1 cellular context compared by ENCODE assay signal in the genomic region with DNA sequence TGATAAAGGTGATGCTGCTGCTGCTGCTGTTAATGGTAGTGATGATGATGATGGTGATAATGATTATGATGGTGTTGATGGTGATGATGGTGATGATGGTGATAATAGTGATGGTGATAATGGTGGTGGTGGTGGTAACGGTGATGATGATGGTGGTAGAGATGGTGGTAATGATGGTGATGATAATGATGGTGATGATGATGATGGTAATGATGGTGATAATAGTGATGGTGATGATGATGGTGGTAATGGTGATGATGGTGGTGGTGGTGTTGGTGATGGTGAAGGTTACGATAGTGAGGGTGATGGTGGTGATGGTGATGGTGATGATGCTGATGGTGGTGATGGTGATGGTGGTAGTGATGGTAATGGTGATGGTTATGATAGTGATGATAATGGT.
TF ChIP-seq lines count a peak whose summit lies in the region.

No MANE protein-coding gene starts in this region.

TF ChIP-seq in HEK293, 187 proteins besides CTCF, POLR2A, EP300 and RAD21 (continued from another document):
- TF ChIP-seq, protein P1, sequence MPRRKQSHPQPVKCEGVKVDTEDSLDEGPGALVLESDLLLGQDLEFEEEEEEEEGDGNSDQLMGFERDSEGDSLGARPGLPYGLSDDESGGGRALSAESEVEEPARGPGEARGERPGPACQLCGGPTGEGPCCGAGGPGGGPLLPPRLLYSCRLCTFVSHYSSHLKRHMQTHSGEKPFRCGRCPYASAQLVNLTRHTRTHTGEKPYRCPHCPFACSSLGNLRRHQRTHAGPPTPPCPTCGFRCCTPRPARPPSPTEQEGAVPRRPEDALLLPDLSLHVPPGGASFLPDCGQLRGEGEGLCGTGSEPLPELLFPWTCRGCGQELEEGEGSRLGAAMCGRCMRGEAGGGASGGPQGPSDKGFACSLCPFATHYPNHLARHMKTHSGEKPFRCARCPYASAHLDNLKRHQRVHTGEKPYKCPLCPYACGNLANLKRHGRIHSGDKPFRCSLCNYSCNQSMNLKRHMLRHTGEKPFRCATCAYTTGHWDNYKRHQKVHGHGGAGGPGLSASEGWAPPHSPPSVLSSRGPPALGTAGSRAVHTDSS (tag by site-specific recombination; IDR thresholded peaks at IDR 0.05): peak; percentile 96
- 0 out of 2 replicates have a peak, but pooled peaks have one; percentile 49 for TF ChIP-seq YY2 (tag by site-specific recombination; IDR thresholded peaks at IDR 0.05)
- TF ChIP-seq, protein P2, sequence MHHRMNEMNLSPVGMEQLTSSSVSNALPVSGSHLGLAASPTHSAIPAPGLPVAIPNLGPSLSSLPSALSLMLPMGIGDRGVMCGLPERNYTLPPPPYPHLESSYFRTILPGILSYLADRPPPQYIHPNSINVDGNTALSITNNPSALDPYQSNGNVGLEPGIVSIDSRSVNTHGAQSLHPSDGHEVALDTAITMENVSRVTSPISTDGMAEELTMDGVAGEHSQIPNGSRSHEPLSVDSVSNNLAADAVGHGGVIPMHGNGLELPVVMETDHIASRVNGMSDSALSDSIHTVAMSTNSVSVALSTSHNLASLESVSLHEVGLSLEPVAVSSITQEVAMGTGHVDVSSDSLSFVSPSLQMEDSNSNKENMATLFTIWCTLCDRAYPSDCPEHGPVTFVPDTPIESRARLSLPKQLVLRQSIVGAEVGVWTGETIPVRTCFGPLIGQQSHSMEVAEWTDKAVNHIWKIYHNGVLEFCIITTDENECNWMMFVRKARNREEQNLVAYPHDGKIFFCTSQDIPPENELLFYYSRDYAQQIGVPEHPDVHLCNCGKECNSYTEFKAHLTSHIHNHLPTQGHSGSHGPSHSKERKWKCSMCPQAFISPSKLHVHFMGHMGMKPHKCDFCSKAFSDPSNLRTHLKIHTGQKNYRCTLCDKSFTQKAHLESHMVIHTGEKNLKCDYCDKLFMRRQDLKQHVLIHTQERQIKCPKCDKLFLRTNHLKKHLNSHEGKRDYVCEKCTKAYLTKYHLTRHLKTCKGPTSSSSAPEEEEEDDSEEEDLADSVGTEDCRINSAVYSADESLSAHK (tag by site-specific recombination; IDR thresholded peaks at IDR 0.05): no peak
- TF ChIP-seq ZNF624 (tag by site-specific recombination; IDR thresholded peaks at IDR 0.05): no peak
- no peak for TF ChIP-seq IKZF3 (tag by site-specific recombination; IDR thresholded peaks at IDR 0.05)
- TF ChIP-seq, protein P3, sequence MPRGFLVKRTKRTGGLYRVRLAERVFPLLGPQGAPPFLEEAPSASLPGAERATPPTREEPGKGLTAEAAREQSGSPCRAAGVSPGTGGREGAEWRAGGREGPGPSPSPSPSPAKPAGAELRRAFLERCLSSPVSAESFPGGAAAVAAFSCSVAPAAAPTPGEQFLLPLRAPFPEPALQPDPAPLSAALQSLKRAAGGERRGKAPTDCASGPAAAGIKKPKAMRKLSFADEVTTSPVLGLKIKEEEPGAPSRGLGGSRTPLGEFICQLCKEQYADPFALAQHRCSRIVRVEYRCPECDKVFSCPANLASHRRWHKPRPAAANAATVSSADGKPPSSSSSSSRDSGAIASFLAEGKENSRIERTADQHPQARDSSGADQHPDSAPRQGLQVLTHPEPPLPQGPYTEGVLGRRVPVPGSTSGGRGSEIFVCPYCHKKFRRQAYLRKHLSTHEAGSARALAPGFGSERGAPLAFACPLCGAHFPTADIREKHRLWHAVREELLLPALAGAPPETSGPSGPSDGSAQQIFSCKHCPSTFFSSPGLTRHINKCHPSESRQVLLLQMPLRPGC (tag by site-specific recombination; IDR thresholded peaks at IDR 0.05): peak; percentile 51; the same call in 1 of the 2 replicates
- TF ChIP-seq ZNF311 (tag by site-specific recombination; IDR thresholded peaks at IDR 0.05; ENCODE audit: borderline replicate concordance): peak; percentile 45; the same call in 1 of the 2 replicates
- no peak for TF ChIP-seq KLF7 (tag by site-specific recombination; IDR thresholded peaks at IDR 0.05; ENCODE audit: borderline replicate concordance)
- TF ChIP-seq, protein P4, sequence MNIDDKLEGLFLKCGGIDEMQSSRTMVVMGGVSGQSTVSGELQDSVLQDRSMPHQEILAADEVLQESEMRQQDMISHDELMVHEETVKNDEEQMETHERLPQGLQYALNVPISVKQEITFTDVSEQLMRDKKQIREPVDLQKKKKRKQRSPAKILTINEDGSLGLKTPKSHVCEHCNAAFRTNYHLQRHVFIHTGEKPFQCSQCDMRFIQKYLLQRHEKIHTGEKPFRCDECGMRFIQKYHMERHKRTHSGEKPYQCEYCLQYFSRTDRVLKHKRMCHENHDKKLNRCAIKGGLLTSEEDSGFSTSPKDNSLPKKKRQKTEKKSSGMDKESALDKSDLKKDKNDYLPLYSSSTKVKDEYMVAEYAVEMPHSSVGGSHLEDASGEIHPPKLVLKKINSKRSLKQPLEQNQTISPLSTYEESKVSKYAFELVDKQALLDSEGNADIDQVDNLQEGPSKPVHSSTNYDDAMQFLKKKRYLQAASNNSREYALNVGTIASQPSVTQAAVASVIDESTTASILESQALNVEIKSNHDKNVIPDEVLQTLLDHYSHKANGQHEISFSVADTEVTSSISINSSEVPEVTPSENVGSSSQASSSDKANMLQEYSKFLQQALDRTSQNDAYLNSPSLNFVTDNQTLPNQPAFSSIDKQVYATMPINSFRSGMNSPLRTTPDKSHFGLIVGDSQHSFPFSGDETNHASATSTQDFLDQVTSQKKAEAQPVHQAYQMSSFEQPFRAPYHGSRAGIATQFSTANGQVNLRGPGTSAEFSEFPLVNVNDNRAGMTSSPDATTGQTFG (tag by site-specific recombination; IDR thresholded peaks at IDR 0.05; ENCODE audit: borderline replicate concordance): 0 out of 2 replicates have a peak, but pooled peaks have one; percentile 26
- TF ChIP-seq ZNF623 (tag by site-specific recombination; IDR thresholded peaks at IDR 0.05): no peak
- TF ChIP-seq WT1 (tag by site-specific recombination; IDR thresholded peaks at IDR 0.05): no peak
- peak; percentile 69; the same call in 1 of the 2 replicates for TF ChIP-seq ZNF621 (tag by site-specific recombination; IDR thresholded peaks at IDR 0.05)
- TF ChIP-seq, protein P5, sequence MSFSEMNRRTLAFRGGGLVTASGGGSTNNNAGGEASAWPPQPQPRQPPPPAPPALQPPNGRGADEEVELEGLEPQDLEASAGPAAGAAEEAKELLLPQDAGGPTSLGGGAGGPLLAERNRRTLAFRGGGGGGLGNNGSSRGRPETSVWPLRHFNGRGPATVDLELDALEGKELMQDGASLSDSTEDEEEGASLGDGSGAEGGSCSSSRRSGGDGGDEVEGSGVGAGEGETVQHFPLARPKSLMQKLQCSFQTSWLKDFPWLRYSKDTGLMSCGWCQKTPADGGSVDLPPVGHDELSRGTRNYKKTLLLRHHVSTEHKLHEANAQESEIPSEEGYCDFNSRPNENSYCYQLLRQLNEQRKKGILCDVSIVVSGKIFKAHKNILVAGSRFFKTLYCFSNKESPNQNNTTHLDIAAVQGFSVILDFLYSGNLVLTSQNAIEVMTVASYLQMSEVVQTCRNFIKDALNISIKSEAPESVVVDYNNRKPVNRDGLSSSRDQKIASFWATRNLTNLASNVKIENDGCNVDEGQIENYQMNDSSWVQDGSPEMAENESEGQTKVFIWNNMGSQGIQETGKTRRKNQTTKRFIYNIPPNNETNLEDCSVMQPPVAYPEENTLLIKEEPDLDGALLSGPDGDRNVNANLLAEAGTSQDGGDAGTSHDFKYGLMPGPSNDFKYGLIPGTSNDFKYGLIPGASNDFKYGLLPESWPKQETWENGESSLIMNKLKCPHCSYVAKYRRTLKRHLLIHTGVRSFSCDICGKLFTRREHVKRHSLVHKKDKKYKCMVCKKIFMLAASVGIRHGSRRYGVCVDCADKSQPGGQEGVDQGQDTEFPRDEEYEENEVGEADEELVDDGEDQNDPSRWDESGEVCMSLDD (tag by site-specific recombination; IDR thresholded peaks at IDR 0.05): 0 out of 2 replicates have a peak, but pooled peaks have one; percentile 60
- peak; percentile 16; the same call in 1 of the 2 replicates for TF ChIP-seq ZNF146 (tag by site-specific recombination; IDR thresholded peaks at IDR 0.05)
